ENCODE assay signal across 18 cellular contexts in genomic region chr17:81053043-81053970, GRCh38. TPM values are rescaled to one million over a fixed set of nuclear protein-coding genes. Genes with fewer than 3 reads are reported as not detected.
DNase-seq lines count a peak whose midpoint lies in the region; ATAC-seq, FAIRE-seq and TF ChIP-seq lines count a peak whose summit lies in the region.
"Had no signal": no experiment of that assay in that cellular context is flagged by ENCODE, and none has a peak within 500 bp of the region (broad histone marks: within the 10 kb centered on the region; RNA-seq: fewer than 3 reads in every experiment).

No MANE protein-coding gene starts in this region.

- peak overlapping the region; percentile 90 to 98 (median 94) for H3K27ac Mint-ChIP-seq in brain
- H3K27ac Mint-ChIP-seq in neural progenitor cell, result peak overlapping the region; percentile 88

- H3F3A ChIP-seq in neural progenitor cell (ENCODE audit: low read depth), result peaks cover 4% of the 10 kb centered on the region

- ATAC-seq in left cardiac atrium, result no peak
- ATAC-seq in HG02623 (IDR thresholded peaks at IDR 0.05; ENCODE audit: unreplicated experiment), result no peak
- no peak for ATAC-seq in GM19467 (IDR thresholded peaks at IDR 0.05; ENCODE audit: unreplicated experiment)

- intact Hi-C loops in left cardiac atrium (cut with DNase I), result no loop called here

- H3K79me2 ChIP-seq in neural progenitor cell (ENCODE audit: low read depth), result peaks cover 6% of the 10 kb centered on the region

- H3K4me2 ChIP-seq in neural progenitor cell, result peak overlapping the region; percentile 22

- H3K4me1 Mint-ChIP-seq in brain (peaks cover 73% of the 10 kb centered on the region), neural progenitor cell (peaks cover 40% of the 10 kb centered on the region)

- no peak overlapping the region for H3K9ac ChIP-seq in neural progenitor cell

- DNase-seq in right atrium auricular region (ENCODE audit: low spot score) (no peak), left cardiac atrium (no peak), neural progenitor cell (ENCODE audit: low spot score) (no peak), HTR-8/SVneo (ENCODE audit: insufficient read length, low spot score) (no peak), AG20443 (ENCODE audit: low spot score) (no peak)
- DNase-seq: activated CD4-positive, CD25-positive, alpha-beta regulatory T cell; activated naive CD4-positive, alpha-beta T cell treated with Interleukin-2 at 50 U/mL for 16 hours; Caco-2; kidney glomerular epithelial cell; NCI-H2171 treated with DMSO at 0.1 percent for 48 hours; stimulated activated CD4-positive, alpha-beta T cell treated with anti-CD3 and anti-CD28 coated beads, Interleukin-4, amount 100 ng/mL, for 4 hours; SW 1271; uterus had no signal

- peaks cover 0 to 1% (median 0%) of the 10 kb centered on the region in 5 experiments for H3K9me3 Mint-ChIP-seq in brain
- H3K9me3 Mint-ChIP-seq in neural progenitor cell, result no peaks in the 10 kb centered on the region
- H3K9me3 Mint-ChIP-seq: central memory CD8-positive, alpha-beta T cell had no signal

- H3K4me3 Mint-ChIP-seq in brain (peak overlapping the region in 4 of 5 experiments; percentile 52 to 79 (median 71)), neural progenitor cell (peak overlapping the region; percentile 57)
- H3K4me3 Mint-ChIP-seq: central memory CD8-positive, alpha-beta T cell had no signal

- H3K27ac ChIP-seq in right atrium auricular region, result peak overlapping the region; percentile 63 to 66
- H3K27ac ChIP-seq in neural progenitor cell, result no peak overlapping the region

- H3K27me3 ChIP-seq in right atrium auricular region, result no peaks in the 10 kb centered on the region
- H3K27me3 ChIP-seq in neural progenitor cell, result no peaks in the 10 kb centered on the region
- H3K27me3 ChIP-seq: uterus had no signal

- H3K27me3 Mint-ChIP-seq in brain (no peaks in the 10 kb centered on the region), neural progenitor cell (ENCODE audit: insufficient read depth, low read depth) (no peaks in the 10 kb centered on the region)
- H3K27me3 Mint-ChIP-seq: central memory CD8-positive, alpha-beta T cell had no signal

- H3K36me3 Mint-ChIP-seq in brain (peaks cover 27% of the 10 kb centered on the region), neural progenitor cell (peaks cover 3% of the 10 kb centered on the region)

- no peaks in the 10 kb centered on the region for H3K9me3 ChIP-seq in right atrium auricular region
- H3K9me3 ChIP-seq in neural progenitor cell (ENCODE audit: low read depth), result no peaks in the 10 kb centered on the region
- H3K9me3 ChIP-seq: Caco-2, uterus had no signal

- no peak overlapping the region for H3K4me3 ChIP-seq in right atrium auricular region
- no peak overlapping the region for H3K4me3 ChIP-seq in neural progenitor cell
- H3K4me3 ChIP-seq: uterus had no signal

- H4K20me1 ChIP-seq in neural progenitor cell (ENCODE audit: low read depth), result peaks cover 23% of the 10 kb centered on the region

- H3K4me1 ChIP-seq in right atrium auricular region (peaks cover 0 to 69% of the 10 kb centered on the region in 2 donors), neural progenitor cell (peaks cover 31% of the 10 kb centered on the region)
- H3K4me1 ChIP-seq: Caco-2, uterus had no signal

- H2AFZ ChIP-seq in neural progenitor cell (replicated peaks), result no peak overlapping the region

- H3K36me3 ChIP-seq in right atrium auricular region (no peaks in the 10 kb centered on the region), neural progenitor cell (no peaks in the 10 kb centered on the region)
- H3K36me3 ChIP-seq: uterus had no signal

- TF ChIP-seq CTCF in right atrium auricular region (IDR thresholded peaks at IDR 0.05) (no peak), brain (conservative IDR thresholded peaks at IDR 0.05) (no peak), neural progenitor cell (IDR thresholded peaks at IDR 0.05) (no peak)

- FAIRE-seq in HTR-8/SVneo (lab: Jason Lieb, UNC), result no peak
- FAIRE-seq: GM19239 had no signal

RNA-seq across cellular contexts. Expression of gene BAIAP2, which starts 18.4 kb away (rescaled TPM):
- total RNA-seq in right atrium auricular region (10 to 100 TPM; 27.9 to 36.5 TPM), left cardiac atrium (10 to 100 TPM; 32.8 to 38.0 TPM), neural progenitor cell (ENCODE audit: low replicate concordance) (15.6 and 16.1 TPM in 2 replicates)
- polyA plus RNA-seq in brain (ENCODE audit: insufficient read depth, low read depth, low replicate concordance), result 87.8 TPM
